Comparison of ENCODE assay signal across 9 cellular contexts in genomic region chr1:195243492-195243891, GRCh38.
"Had no signal": no experiment of that assay in that cellular context is flagged by ENCODE, and none has a peak within 500 bp of the region (broad histone marks: within the 10 kb centered on the region; RNA-seq: fewer than 3 reads in every experiment).

No MANE protein-coding gene starts in this region.

- H3K4me1 Mint-ChIP-seq: GM23338, H9, IgD-negative memory B cell had no signal

- ATAC-seq: GM23338 had no signal

- H3K27ac Mint-ChIP-seq: GM23338, H9, IgD-negative memory B cell had no signal

- H3K27me3 Mint-ChIP-seq: IgD-negative memory B cell had no signal

- H3K4me3 ChIP-seq: GM23338 had no signal

- FAIRE-seq: H1, H54 had no signal

- H3K9me3 Mint-ChIP-seq: H9 had no signal

- H3K27ac ChIP-seq: HL-60 had no signal

- H3K4me2 ChIP-seq: GM23338 had no signal

- DNase-seq: H9, HCEC 1CT, Kasumi-1, KG1 had no signal

- H3K4me3 Mint-ChIP-seq: GM23338, H9, IgD-negative memory B cell had no signal

- H2AFZ ChIP-seq: GM23338 had no signal

- H3K36me3 Mint-ChIP-seq: IgD-negative memory B cell had no signal
